ENCODE assay signal across 18 cellular contexts in genomic region chr16:26649646-26650045, GRCh38.
"Had no signal": no experiment of that assay in that cellular context is flagged by ENCODE, and none has a peak within 500 bp of the region (broad histone marks: within the 10 kb centered on the region; RNA-seq: fewer than 3 reads in every experiment).

No MANE protein-coding gene starts in this region.

- H3K4me3 Mint-ChIP-seq: activated naive CD4-positive, alpha-beta T cell treated with anti-CD3 and anti-CD28 coated beads, Interleukin-2, amount 50 U/mL, for 24 hours; activated T-cell treated with anti-CD3 and anti-CD28 coated beads, Interleukin-2, amount 50 U/mL, for 24 hours; stimulated activated naive CD8-positive, alpha-beta T cell treated with anti-CD3 and anti-CD28 coated beads, Interleukin-15, Interleukin-2, amounts not matched to agents 100 ng/mL and 50 ng/mL, for 24 hours had no signal

- ATAC-seq: activated CD4-positive, CD25-positive, alpha-beta regulatory T cell treated with anti-CD3 and anti-CD28 coated beads, Interleukin-2, amount 50 U/mL, for 24 hours; gastrocnemius medialis; heart right ventricle; pancreas had no signal

- DNase-seq: activated CD4-positive, alpha-beta T cell treated with anti-CD3 and anti-CD28 coated beads, Interleukin-2, amount 50 U/mL, for 4 hours; activated effector memory CD4-positive, alpha-beta T cell treated with Interleukin-2 at 50 U/mL for 16 hours; activated T-cell treated with anti-CD3 and anti-CD28 coated beads, Interleukin-2, amount 50 U/mL, for 24 hours; caudate nucleus; effector memory CD4-positive, alpha-beta T cell; gastrocnemius medialis; heart right ventricle; islet precursor cell; left ventricle myocardium inferior; mesenchymal stem cell; pancreas; stimulated activated CD4-positive, alpha-beta T cell treated with anti-CD3 and anti-CD28 coated beads, Interleukin-12 subunit alpha, Interleukin-12 subunit beta, amount 100 ng/mL, for 4 hours; stimulated activated CD8-positive, alpha-beta memory T cell treated with anti-CD3 and anti-CD28 coated beads, Interleukin-4, amount 100 ng/mL, for 48 hours had no signal

- H3K9me3 ChIP-seq: gastrocnemius medialis, left ventricle myocardium inferior, pancreas, thoracic aorta had no signal

- H3K4me3 ChIP-seq: coronary artery, gastrocnemius medialis, heart right ventricle, left ventricle myocardium inferior, pancreas, thoracic aorta had no signal

- H3K27ac ChIP-seq: coronary artery, gastrocnemius medialis, heart right ventricle, left ventricle myocardium inferior, pancreas, thoracic aorta had no signal

- H3K4me1 ChIP-seq: gastrocnemius medialis, heart right ventricle, left ventricle myocardium inferior, pancreas had no signal

- H3K36me3 Mint-ChIP-seq: activated naive CD4-positive, alpha-beta T cell treated with anti-CD3 and anti-CD28 coated beads, Interleukin-2, amount 50 U/mL, for 24 hours had no signal

- H3K27me3 ChIP-seq: gastrocnemius medialis, pancreas had no signal

- H3K27ac Mint-ChIP-seq: activated naive CD4-positive, alpha-beta T cell treated with anti-CD3 and anti-CD28 coated beads, Interleukin-2, amount 50 U/mL, for 24 hours; activated T-cell treated with anti-CD3 and anti-CD28 coated beads, Interleukin-2, amount 50 U/mL, for 24 hours; stimulated activated naive CD8-positive, alpha-beta T cell treated with anti-CD3 and anti-CD28 coated beads, Interleukin-15, Interleukin-2, amounts not matched to agents 100 ng/mL and 50 ng/mL, for 24 hours had no signal

- H3K36me3 ChIP-seq: gastrocnemius medialis, heart right ventricle, left ventricle myocardium inferior, pancreas, thoracic aorta had no signal
